Comparison of ENCODE assay signal across 1 cellular context in genomic region chr5:36040651-36041536, GRCh38.
TF ChIP-seq lines count a peak whose summit lies in the region.

No MANE protein-coding gene starts in this region.

TF ChIP-seq in HepG2, 621 proteins besides CTCF, POLR2A, EP300 and RAD21 (continued from another document):
- TF ChIP-seq ATF6 (CRISPR knock-in tag; conservative IDR thresholded peaks at IDR 0.05) (no peak), ZMYM2 (CRISPR knock-in tag; IDR thresholded peaks at IDR 0.05) (no peak), ARID5B (CRISPR knock-in tag; IDR thresholded peaks at IDR 0.05) (no peak), ZNF350 (CRISPR knock-in tag; IDR thresholded peaks at IDR 0.05; ENCODE audit: borderline replicate concordance, low read depth) (no peak), ZNF878 (CRISPR knock-in tag; IDR thresholded peaks at IDR 0.05) (no peak), TCF7 (IDR thresholded peaks at IDR 0.05; ENCODE audit: low read depth) (no peak), ATF3 (CRISPR knock-in tag; IDR thresholded peaks at IDR 0.05) (no peak), ZNF317 (CRISPR knock-in tag; IDR thresholded peaks at IDR 0.05) (no peak), STAG1 (CRISPR knock-in tag; IDR thresholded peaks at IDR 0.05) (no peak), ZNF75D (CRISPR knock-in tag; IDR thresholded peaks at IDR 0.05; ENCODE audit: borderline replicate concordance) (no peak), SKI (IDR thresholded peaks at IDR 0.05; ENCODE audit: partially characterized antibody) (no peak), ARID3A (IDR thresholded peaks at IDR 0.05; ENCODE audit: low read depth, low read length) (no peak), IRF2 (CRISPR knock-in tag; IDR thresholded peaks at IDR 0.05) (no peak)
